ENCODE assay signal across 14 cellular contexts in the genomic region with DNA sequence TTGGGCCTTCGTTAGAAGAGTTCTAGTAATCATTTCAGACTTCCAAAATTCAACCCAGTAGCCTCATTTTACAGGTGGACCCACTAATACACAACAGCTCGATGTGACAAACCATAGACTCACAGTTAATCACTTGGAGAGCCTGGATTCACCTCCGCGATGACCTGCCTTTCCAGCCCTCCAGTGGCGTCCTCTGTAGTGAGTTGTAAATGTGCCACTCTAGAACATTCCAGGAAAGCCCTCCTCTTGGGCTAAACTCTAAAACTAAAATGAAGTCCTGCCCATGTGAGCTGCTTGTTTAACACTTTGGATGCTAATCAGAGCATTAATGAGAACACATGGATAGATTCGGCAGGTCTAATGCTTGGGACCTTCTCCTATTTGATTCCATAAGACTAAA.
DNase-seq lines count a peak whose midpoint lies in the region; ATAC-seq, FAIRE-seq and TF ChIP-seq lines count a peak whose summit lies in the region.
"Had no signal": no experiment of that assay in that cellular context is flagged by ENCODE, and none has a peak within 500 bp of the region (broad histone marks: within the 10 kb centered on the region; RNA-seq: fewer than 3 reads in every experiment).

No MANE protein-coding gene starts in this region.

- ATAC-seq in Right ventricle myocardium superior (ENCODE audit: poor library complexity), result no peak
- ATAC-seq in naive thymus-derived CD8-positive, alpha-beta T cell, result no peak
- no peak for ATAC-seq in GM19328 (IDR thresholded peaks at IDR 0.05; ENCODE audit: unreplicated experiment)
- ATAC-seq in GM21447 (IDR thresholded peaks at IDR 0.05; ENCODE audit: unreplicated experiment), result no peak
- ATAC-seq: GM12878 had no signal

- H3K9ac ChIP-seq in astrocyte (ENCODE audit: low read length), result peak overlapping the region; percentile 56
- H3K9ac ChIP-seq: KMS-11 had no signal

- H3K36me3 ChIP-seq in left ventricle myocardium inferior (no peaks in the 10 kb centered on the region), astrocyte (ENCODE audit: insufficient read depth, low read length) (no peaks in the 10 kb centered on the region), urinary bladder (ENCODE audit: insufficient read depth) (no peaks in the 10 kb centered on the region)
- H3K36me3 ChIP-seq: cardiac muscle cell had no signal

- peaks cover 24% of the 10 kb centered on the region for H3K4me1 Mint-ChIP-seq in astrocyte (ENCODE audit: low read depth, unreplicated experiment)
- H3K4me1 Mint-ChIP-seq in naive thymus-derived CD8-positive, alpha-beta T cell, result peaks cover 50 to 100% (median 99%) of the 10 kb centered on the region in 4 donors

- no peak overlapping the region for H2AFZ ChIP-seq in astrocyte (ENCODE audit: low read depth, low read length)

- no peaks in the 10 kb centered on the region for H3K79me2 ChIP-seq in astrocyte (ENCODE audit: insufficient read depth, low read length)

- POLR2A ChIA-PET in naive thymus-derived CD8-positive, alpha-beta T cell (lab: Charles Lee), result interaction anchor here (1.1 to 14.4 kb wide), 6 partner anchors 11 to 141 kb away, joined by 3 to 211 read pairs (median 4); partner anchors contain the start of gene DHRS3

- H3K27ac Mint-ChIP-seq in astrocyte (ENCODE audit: unreplicated experiment), result no peak overlapping the region
- H3K27ac Mint-ChIP-seq in naive thymus-derived CD8-positive, alpha-beta T cell, result peak overlapping the region; percentile 19 to 97 (median 94)

- no peaks in the 10 kb centered on the region for H4K20me1 ChIP-seq in astrocyte (ENCODE audit: insufficient read depth, low read length)

- H3K27me3 ChIP-seq in left ventricle myocardium inferior (ENCODE audit: low read depth) (no peaks in the 10 kb centered on the region), astrocyte (ENCODE audit: insufficient read depth, low read length) (no peaks in the 10 kb centered on the region)
- H3K27me3 ChIP-seq: cardiac muscle cell had no signal

- H3K36me3 Mint-ChIP-seq in astrocyte (ENCODE audit: low read depth, unreplicated experiment), result peaks cover 14% of the 10 kb centered on the region
- H3K36me3 Mint-ChIP-seq in naive thymus-derived CD8-positive, alpha-beta T cell, result no peaks in the 10 kb centered on the region

- no peak overlapping the region for H3K4me2 ChIP-seq in astrocyte (ENCODE audit: low read length)
- H3K4me2 ChIP-seq: KMS-11 had no signal

- H3K9me3 Mint-ChIP-seq in astrocyte (ENCODE audit: unreplicated experiment), result peaks cover 4% of the 10 kb centered on the region
- no peaks in the 10 kb centered on the region for H3K9me3 Mint-ChIP-seq in naive thymus-derived CD8-positive, alpha-beta T cell

- H3K9me3 ChIP-seq in left ventricle myocardium inferior (replicated peaks) (no peaks in the 10 kb centered on the region), astrocyte (ENCODE audit: insufficient read depth, low read depth, low read length) (no peaks in the 10 kb centered on the region)

- TF ChIP-seq CTCF in left ventricle myocardium inferior (IDR thresholded peaks at IDR 0.05; ENCODE audit: borderline replicate concordance) (no peak), astrocyte (IDR thresholded peaks at IDR 0.05; ENCODE audit: insufficient read depth, low read depth, low read length) (no peak)

- no peak overlapping the region for H3K4me3 Mint-ChIP-seq in astrocyte (ENCODE audit: unreplicated experiment)
- H3K4me3 Mint-ChIP-seq in naive thymus-derived CD8-positive, alpha-beta T cell, result peak overlapping the region in 6 of 10 donors; percentile 2 to 85 (median 53)

- DNase-seq in left ventricle myocardium inferior, result no peak
- no peak for DNase-seq in Right ventricle myocardium superior
- no peak for DNase-seq in astrocyte (ENCODE audit: low read depth)
- no peak for DNase-seq in naive thymus-derived CD8-positive, alpha-beta T cell
- DNase-seq in hypothalamus (lab: John Stamatoyannopoulos, UW), result no peak
- DNase-seq: NCI-H226 had no signal

- H3K4me1 ChIP-seq in left ventricle myocardium inferior (peaks cover 100% of the 10 kb centered on the region), astrocyte (ENCODE audit: insufficient read depth, low read length) (peaks cover 71% of the 10 kb centered on the region), urinary bladder (ENCODE audit: insufficient read depth) (no peaks in the 10 kb centered on the region)

- H3K4me3 ChIP-seq in left ventricle myocardium inferior (no peak overlapping the region), astrocyte (ENCODE audit: insufficient read depth, low read depth, low read length) (no peak overlapping the region), urinary bladder (ENCODE audit: low read depth, low read length) (no peak overlapping the region)
- H3K4me3 ChIP-seq: cardiac muscle cell, GM12878, lung, skin epidermis had no signal

- H3K27ac ChIP-seq in left ventricle myocardium inferior (replicated peaks) (peak overlapping the region; percentile 89), astrocyte (ENCODE audit: low read depth, low read length) (peak overlapping the region; percentile 71), urinary bladder (ENCODE audit: low read depth) (peak overlapping the region; percentile 59)
- H3K27ac ChIP-seq: KMS-11 had no signal

- intact Hi-C loops in left ventricle myocardium inferior (cut with micrococcal nuclease), result loop anchor here (2.0 kb wide), 1 partner anchor 70 kb away; no protein-coding TSS in a partner anchor
- intact Hi-C loops in Right ventricle myocardium superior (cut with DNase I), result loop anchor here (5.0 kb wide), 1 partner anchor 140 kb away; the partner anchor contains the start of gene DHRS3

- 87% methylated on average over 6 of the region's 6 CpGs for WGBS in urinary bladder

- no peaks in the 10 kb centered on the region for H3K27me3 Mint-ChIP-seq in astrocyte (ENCODE audit: low read depth, unreplicated experiment)
- no peaks in the 10 kb centered on the region for H3K27me3 Mint-ChIP-seq in naive thymus-derived CD8-positive, alpha-beta T cell

- no peak for FAIRE-seq in astrocyte (lab: Jason Lieb, UNC)
